In genomic region chr5:170522211-170523128, GRCh38 we compare ENCODE assay signal across 11 cellular contexts. TPM values are rescaled to one million over a fixed set of nuclear protein-coding genes. Genes with fewer than 3 reads are reported as not detected.
DNase-seq lines count a peak whose midpoint lies in the region; ATAC-seq, FAIRE-seq and TF ChIP-seq lines count a peak whose summit lies in the region.
"Had no signal": no experiment of that assay in that cellular context is flagged by ENCODE, and none has a peak within 500 bp of the region (broad histone marks: within the 10 kb centered on the region; RNA-seq: fewer than 3 reads in every experiment).

No MANE protein-coding gene starts in this region.

- no peaks in the 10 kb centered on the region; the same call in 1 of the 2 replicates for H4K20me1 ChIP-seq in K562 (replicated peaks; ENCODE audit: control insufficient read depth, insufficient read depth, low read length)

- POLR2A ChIA-PET in K562 (lab: Yijun Ruan, JAX) = no interaction called here

- TF ChIP-seq POLR2A in K562 (conservative IDR thresholded peaks at IDR 0.05) = no peak

- no peak overlapping the region for H3K4me2 ChIP-seq in K562 (ENCODE audit: insufficient read depth, low read length)

- intact Hi-C loops in K562 (cut with micrococcal nuclease) = no loop called here

- no peak for TF ChIP-seq CTCF in K562 (IDR thresholded peaks at IDR 0.05 in 2 of 3, conservative IDR thresholded peaks at IDR 0.05 in 1 of 3; ENCODE audit: insufficient read depth in 2 of 3, low read depth in 1 of 3, low read length in 3 of 3)
- no peak for TF ChIP-seq CTCF in GM20000 (IDR thresholded peaks at IDR 0.05; ENCODE audit: extremely low read depth, missing control alignments)

- H3K79me2 ChIP-seq in K562 (ENCODE audit: control insufficient read depth, insufficient read depth, low read length) = no peaks in the 10 kb centered on the region

- peaks cover 0 to 13% of the 10 kb centered on the region in 2 experiments; a peak in 1 of 5 replicates for H3K27me3 ChIP-seq in K562 (ENCODE audit: control insufficient read depth in 2 of 2, insufficient read depth in 2 of 2, low read length in 2 of 2)
- H3K27me3 ChIP-seq: dorsolateral prefrontal cortex had no signal

- H3K36me3 ChIP-seq in K562 (ENCODE audit: control insufficient read depth, insufficient read depth, low read length) = no peaks in the 10 kb centered on the region
- H3K36me3 ChIP-seq in mesodermal cell (ENCODE audit: control insufficient read depth, insufficient read depth, low read length) = no peaks in the 10 kb centered on the region

- H3K4me1 ChIP-seq in K562 (replicated peaks in 1 of 2; ENCODE audit: control insufficient read depth in 2 of 2, insufficient read depth in 2 of 2, low read length in 2 of 2) (no peaks in the 10 kb centered on the region), mesodermal cell (ENCODE audit: control insufficient read depth, insufficient read depth, low read length, poor library complexity, severe bottlenecking) (peaks cover 10% of the 10 kb centered on the region)

- BruUV-seq in K562 (replicated peaks; lab: Mats Ljungman, UMichigan) = no TSS peak

- H3K4me3 ChIP-seq in K562 = no peak overlapping the region
- H3K4me3 ChIP-seq in mesodermal cell (ENCODE audit: extremely low read depth, insufficient read depth, low read length, poor library complexity, severe bottlenecking) = no peak overlapping the region

- no peak overlapping the region for H2AFZ ChIP-seq in K562 (ENCODE audit: low read depth, low read length)

- in situ Hi-C loops in K562 (cut with MboI) = no loop called here

- no peak for FAIRE-seq in K562 (lab: Jason Lieb, UNC)

- H3K27ac ChIP-seq in K562 (ENCODE audit: extremely low read depth, low read depth, low read length) = no peak overlapping the region
- peak overlapping the region; percentile 36 for H3K27ac ChIP-seq in mesodermal cell (ENCODE audit: low read depth, low read length, severe bottlenecking)

- ATAC-seq in K562 (no peak), GM19035 (IDR thresholded peaks at IDR 0.05; ENCODE audit: unreplicated experiment) (no peak), GM21529 (IDR thresholded peaks at IDR 0.05; ENCODE audit: unreplicated experiment) (no peak)
- ATAC-seq: activated CD4-positive, CD25-positive, alpha-beta regulatory T cell treated with anti-CD3 and anti-CD28 coated beads, Interleukin-2, amount 50 U/mL, for 24 hours had no signal

- CTCF ChIA-PET in K562 (lab: Yijun Ruan, JAX; ENCODE audit: low intra/inter-chr PET ratio) = no interaction called here

- H3K9me1 ChIP-seq in K562 (ENCODE audit: control insufficient read depth, insufficient read depth, low read length) = no peaks in the 10 kb centered on the region

- no peak for TF ChIP-seq EP300 in K562 (IDR thresholded peaks at IDR 0.05; ENCODE audit: low read length)

- H3K9me3 ChIP-seq in K562 (replicated peaks; ENCODE audit: control insufficient read depth, insufficient read depth, low read depth, low read length) (no peaks in the 10 kb centered on the region), mesodermal cell (ENCODE audit: control insufficient read depth, low read length) (no peaks in the 10 kb centered on the region)

- no peak for TF ChIP-seq RAD21 in K562 (CRISPR knock-in tag; conservative IDR thresholded peaks at IDR 0.05 in 1 of 2, IDR thresholded peaks at IDR 0.05 in 1 of 2)

- no peak overlapping the region for H3K9ac ChIP-seq in K562 (ENCODE audit: insufficient read depth in 1 of 2, low read depth in 2 of 2, low read length in 2 of 2)

- WGBS in K562 (ENCODE audit: insufficient coverage, low coverage, missing lambda C conversion rate) = 1% methylated on average over 9 of the region's 10 CpGs
- WGBS in mesodermal cell (ENCODE audit: insufficient coverage in 2 of 2), 2 experiments = 63 to 74% methylated on average over 7 to 9 of the region's 10 CpGs

- DNase-seq in EL (peak; percentile 82), NCI-H2029 (lab: John Stamatoyannopoulos, UW) (peak; percentile 82), K562 (ENCODE audit: extremely low read depth in 1 of 4, low spot score in 3 of 4) (no peak), GM20000 (ENCODE audit: low spot score) (no peak)
- no peak for DNase-seq in activated CD4-positive, alpha-beta T cell treated with anti-CD3 and anti-CD28 coated beads for 48 hours
- DNase-seq: H7 had no signal

TF ChIP-seq in K562, 482 proteins besides CTCF, POLR2A, EP300 and RAD21:
- no peak for TF ChIP-seq ELK3 (CRISPR knock-in tag; IDR thresholded peaks at IDR 0.05)
- TF ChIP-seq ZBTB8A (IDR thresholded peaks at IDR 0.05; ENCODE audit: partially characterized antibody) = no peak
- TF ChIP-seq ZHX1 (conservative IDR thresholded peaks at IDR 0.05; ENCODE audit: low read length) = no peak
- TF ChIP-seq TFE3 (CRISPR knock-in tag; IDR thresholded peaks at IDR 0.05) = peak; percentile 55
- TF ChIP-seq ZNF217 (CRISPR knock-in tag; IDR thresholded peaks at IDR 0.05) = no peak
- TF ChIP-seq PTRF (tag; IDR thresholded peaks at IDR 0.05) = no peak

RNA-seq across cellular contexts. Expression of gene KCNIP1, which starts 18.6 kb away (rescaled TPM):
- not detected in 2 replicates for total RNA-seq in K562 (2011; cell fraction: chromatin; rRNA removed; ENCODE audit: low replicate concordance)
- not detected in 2 replicates for total RNA-seq in K562 (2011; cell fraction: nucleolus; rRNA removed)
- not detected in 2 replicates for total RNA-seq in K562 (2011; cell fraction: nucleoplasm; rRNA removed)
- total RNA-seq in K562 (2014; rRNA removed) (not detected in 2 replicates), K562 (2014; rRNA removed; fragmentation: Illumina TruSeq; extraction: Trizol) (not detected in 2 replicates), K562 (2015; rRNA removed; fragmentation: Illumina TruSeq; extraction: Trizol) (not detected in 2 replicates), K562 (2021) (not detected in 2 replicates)
- polyA plus RNA-seq in K562 (2011; rRNA removed) (not detected in 2 replicates), K562 (2014; fragmentation: Illumina TruSeq; extraction: Trizol) (not detected in 2 replicates), K562 (2014; fragmentation: Nextera tagmentation; extraction: Ambion mirVana) (not detected), K562 (2014; rRNA removed) (not detected in 2 replicates)
- polyA plus RNA-seq in K562 (2011; cell fraction: cytosol; rRNA removed) = not detected in 2 replicates
- not detected in 2 replicates for polyA plus RNA-seq in K562 (2011; cell fraction: nucleus; rRNA removed)
- polyA plus RNA-seq in K562 (2012) = not detected in 2 replicates
- not detected in 2 replicates for polyA minus RNA-seq in K562 (2011; rRNA and poly(A)+ RNA removed)
- not detected in 2 replicates for polyA minus RNA-seq in K562 (2011; cell fraction: cytosol; rRNA and poly(A)+ RNA removed)
- not detected in 2 replicates for polyA minus RNA-seq in K562 (2011; cell fraction: nucleus; rRNA and poly(A)+ RNA removed)
- 1.5 TPM for polyA plus RNA-seq in mesodermal cell (2013, experiment 1 of 2)
- polyA plus RNA-seq in mesodermal cell (2013, experiment 2 of 2) = 1.4 TPM

Comparison
In these comparisons a context has a peak if more than half of its experiments do, and no peak if none do; other contexts are left out.
1. DNase-seq: peak in EL (single experiment) and NCI-H2029 (single experiment); none in K562 (0 of 4), activated CD4-positive, alpha-beta T cell treated with anti-CD3 and anti-CD28 coated beads for 48 hours (single experiment) and GM20000 (single experiment).